13 cellular contexts compared by ENCODE assay signal in the genomic region with DNA sequence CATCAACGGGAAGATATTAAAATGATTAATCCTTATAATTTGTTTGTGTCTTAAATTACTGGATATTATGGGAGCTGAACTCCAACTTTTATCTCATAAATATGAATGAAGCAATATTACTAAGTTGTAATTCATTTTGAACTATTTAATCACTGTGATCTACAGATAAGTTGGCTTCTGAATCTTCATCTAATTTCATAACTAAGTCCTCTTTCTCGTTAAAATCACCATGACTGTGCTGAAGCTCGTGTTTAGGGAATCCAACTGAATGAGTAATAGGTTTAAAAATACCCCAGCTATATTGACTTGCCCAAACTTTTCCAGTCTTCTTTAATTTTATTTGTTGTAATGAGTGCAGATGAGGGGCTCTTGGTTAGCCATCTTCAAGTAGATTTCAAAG.
"Had no signal": no experiment of that assay in that cellular context is flagged by ENCODE, and none has a peak within 500 bp of the region (broad histone marks: within the 10 kb centered on the region; RNA-seq: fewer than 3 reads in every experiment).

No MANE protein-coding gene starts in this region.

- DNase-seq: activated CD4-positive, alpha-beta T cell treated with anti-CD3 and anti-CD28 coated beads, Interleukin-2, amount 50 U/mL, for 48 hours; activated CD8-positive, alpha-beta memory T cell treated with anti-CD3 and anti-CD28 coated beads, Interleukin-2, amount 10 ng/mL, durations not matched to agents 7 days and 5 days; activated naive CD4-positive, alpha-beta T cell treated with anti-CD3 and anti-CD28 coated beads, Interleukin-2, amount 10 ng/mL, durations not matched to agents 7 days and 5 days; activated T-cell treated with anti-CD3 and anti-CD28 coated beads, Interleukin-2, amount 50 U/mL, for 1 hour; caudate nucleus; colonic mucosa; gastrocnemius medialis; heart right ventricle; stimulated activated CD4-positive, alpha-beta T cell treated with anti-CD3 and anti-CD28 coated beads, Interleukin-4, amount 100 ng/mL, for 1 hour; stimulated activated naive B cell treated with anti-CD40 and anti-IgM and Interleukin-4, amounts not matched to agents 10 μg/mL and 1 μg/mL and 100 μg/mL, for 72 hours; T-helper 1 cell had no signal

- ATAC-seq: activated CD8-positive, alpha-beta memory T cell treated with anti-CD3 and anti-CD28 coated beads, Interleukin-2, amount 10 ng/mL, durations not matched to agents 7 days and 5 days; gastrocnemius medialis; heart right ventricle; stimulated activated naive B cell treated with anti-CD40 and anti-IgM and Interleukin-4, amounts not matched to agents 10 μg/mL and 1 μg/mL and 100 μg/mL, for 72 hours had no signal

- H3K4me3 ChIP-seq: colonic mucosa, esophagus muscularis mucosa, gastrocnemius medialis, heart right ventricle, lung had no signal
